1 cellular context compared by ENCODE assay signal in the genomic region with DNA sequence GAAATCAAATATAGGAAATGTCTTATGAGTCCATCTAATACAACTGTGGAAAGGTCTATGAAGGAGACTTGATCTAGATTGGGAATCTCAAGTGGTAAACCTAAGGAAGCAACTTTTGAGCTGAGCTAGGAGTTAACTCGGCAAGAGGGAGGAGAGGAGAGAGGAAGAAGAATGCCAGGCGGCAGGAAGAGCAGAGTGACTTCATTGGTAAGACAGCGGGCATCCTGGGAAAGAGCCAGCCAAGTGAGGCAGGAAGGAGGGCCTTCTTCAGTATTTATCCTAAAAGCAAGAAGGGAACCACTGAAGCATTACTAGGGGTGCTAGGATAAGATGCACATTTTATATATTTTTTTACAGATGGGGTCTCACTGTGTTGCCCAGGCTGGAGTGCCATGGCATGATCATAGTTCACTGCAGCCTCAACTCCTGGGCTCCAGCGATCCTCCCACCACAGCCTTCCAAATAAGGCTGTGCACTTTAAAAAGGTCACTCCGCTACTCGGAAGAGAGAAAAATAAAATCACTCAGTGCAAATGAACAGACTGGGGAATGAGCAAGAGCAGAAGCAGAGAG.
TF ChIP-seq lines count a peak whose summit lies in the region.

No MANE protein-coding gene starts in this region.

TF ChIP-seq in SK-N-SH treated with all-trans-retinoic acid at 6 μM for 48 hours, 23 proteins besides CTCF, POLR2A, EP300 and RAD21 (continued from another document):
- TF ChIP-seq, protein P1, sequence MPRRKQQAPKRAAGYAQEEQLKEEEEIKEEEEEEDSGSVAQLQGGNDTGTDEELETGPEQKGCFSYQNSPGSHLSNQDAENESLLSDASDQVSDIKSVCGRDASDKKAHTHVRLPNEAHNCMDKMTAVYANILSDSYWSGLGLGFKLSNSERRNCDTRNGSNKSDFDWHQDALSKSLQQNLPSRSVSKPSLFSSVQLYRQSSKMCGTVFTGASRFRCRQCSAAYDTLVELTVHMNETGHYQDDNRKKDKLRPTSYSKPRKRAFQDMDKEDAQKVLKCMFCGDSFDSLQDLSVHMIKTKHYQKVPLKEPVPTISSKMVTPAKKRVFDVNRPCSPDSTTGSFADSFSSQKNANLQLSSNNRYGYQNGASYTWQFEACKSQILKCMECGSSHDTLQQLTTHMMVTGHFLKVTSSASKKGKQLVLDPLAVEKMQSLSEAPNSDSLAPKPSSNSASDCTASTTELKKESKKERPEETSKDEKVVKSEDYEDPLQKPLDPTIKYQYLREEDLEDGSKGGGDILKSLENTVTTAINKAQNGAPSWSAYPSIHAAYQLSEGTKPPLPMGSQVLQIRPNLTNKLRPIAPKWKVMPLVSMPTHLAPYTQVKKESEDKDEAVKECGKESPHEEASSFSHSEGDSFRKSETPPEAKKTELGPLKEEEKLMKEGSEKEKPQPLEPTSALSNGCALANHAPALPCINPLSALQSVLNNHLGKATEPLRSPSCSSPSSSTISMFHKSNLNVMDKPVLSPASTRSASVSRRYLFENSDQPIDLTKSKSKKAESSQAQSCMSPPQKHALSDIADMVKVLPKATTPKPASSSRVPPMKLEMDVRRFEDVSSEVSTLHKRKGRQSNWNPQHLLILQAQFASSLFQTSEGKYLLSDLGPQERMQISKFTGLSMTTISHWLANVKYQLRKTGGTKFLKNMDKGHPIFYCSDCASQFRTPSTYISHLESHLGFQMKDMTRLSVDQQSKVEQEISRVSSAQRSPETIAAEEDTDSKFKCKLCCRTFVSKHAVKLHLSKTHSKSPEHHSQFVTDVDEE (CRISPR knock-in tag; IDR thresholded peaks at IDR 0.05), result no peak
- TF ChIP-seq PPARA (CRISPR knock-in tag; IDR thresholded peaks at IDR 0.05; ENCODE audit: borderline replicate concordance) (no peak), CSRNP3 (CRISPR knock-in tag; IDR thresholded peaks at IDR 0.05) (no peak), TOX (CRISPR knock-in tag; IDR thresholded peaks at IDR 0.05; ENCODE audit: borderline replicate concordance) (no peak), CREB5 (CRISPR knock-in tag; IDR thresholded peaks at IDR 0.05; ENCODE audit: low read depth) (no peak), GLIS3 (CRISPR knock-in tag; IDR thresholded peaks at IDR 0.05) (no peak), ZC3H10 (CRISPR knock-in tag; IDR thresholded peaks at IDR 0.05) (no peak), PATZ1 (CRISPR knock-in tag; IDR thresholded peaks at IDR 0.05; ENCODE audit: borderline replicate concordance) (no peak), ESRRG (CRISPR knock-in tag; IDR thresholded peaks at IDR 0.05) (no peak), BACH2 (CRISPR knock-in tag; IDR thresholded peaks at IDR 0.05; ENCODE audit: borderline replicate concordance) (no peak)
